8 cellular contexts compared by ENCODE assay signal in the genomic region with DNA sequence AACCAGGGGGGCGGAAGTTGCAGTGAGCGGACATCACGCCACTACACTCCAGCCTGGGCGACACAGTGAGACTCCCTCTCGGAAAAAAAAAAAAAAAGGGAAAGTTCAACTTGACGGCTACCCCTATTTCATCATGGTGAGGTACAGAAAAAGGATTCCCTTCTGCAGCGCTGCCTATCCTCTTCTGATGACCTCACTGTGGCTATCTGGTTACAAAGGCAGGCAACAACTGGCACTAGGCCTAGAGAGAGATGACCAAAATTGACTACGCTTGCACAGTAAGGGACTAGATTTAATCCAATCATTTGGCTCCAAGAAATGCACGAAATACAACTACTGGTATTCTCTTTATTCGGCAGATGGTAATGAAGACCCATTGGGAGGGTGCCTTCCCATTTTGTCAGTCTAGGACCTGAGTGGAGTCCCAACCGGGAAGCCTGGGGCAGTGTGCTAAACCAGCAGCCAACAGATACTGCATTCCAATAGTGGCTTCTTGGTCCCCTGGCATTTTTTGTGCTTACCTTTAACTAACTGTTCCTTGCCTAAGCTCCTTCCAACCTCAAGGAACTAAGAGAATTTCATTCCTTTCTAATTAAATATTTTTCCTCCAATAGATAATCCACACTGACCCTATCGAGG. TPM values are rescaled to one million over a fixed set of nuclear protein-coding genes. Genes with fewer than 3 reads are reported as not detected.
A peak's percentile ranks its signal among the peaks of the same experiment; 100 is the strongest.
DNase-seq lines count a peak whose midpoint lies in the region; ATAC-seq and TF ChIP-seq lines count a peak whose summit lies in the region.

No MANE protein-coding gene starts in this region.

- H3K27me3 Mint-ChIP-seq in activated naive CD4-positive, alpha-beta T cell treated with anti-CD3 and anti-CD28 coated beads, Interleukin-2, amount 50 U/mL, for 24 hours: no peaks in the 10 kb centered on the region
- no peaks in the 10 kb centered on the region for H3K27me3 Mint-ChIP-seq in activated T-helper 2 cell treated with anti-CD3 and anti-CD28 coated beads, Interferon-gamma antibody, Interleukin-2, Interleukin-4, amounts not matched to agents 10 μg/mL and 5 μg/mL and 100 μg/mL, durations not matched to agents 14 hours and 24 hours and 36 hours (ENCODE audit: low read depth)
- H3K27me3 Mint-ChIP-seq in stimulated activated naive B cell treated with anti-CD40 and anti-IgM and Interleukin-4, amounts not matched to agents 10 μg/mL and 1 μg/mL and 100 μg/mL, for 72 hours: no peaks in the 10 kb centered on the region

- no peak for TF ChIP-seq CTCF in right atrium auricular region (IDR thresholded peaks at IDR 0.05)

- H3K9me3 Mint-ChIP-seq in activated naive CD4-positive, alpha-beta T cell treated with anti-CD3 and anti-CD28 coated beads, Interleukin-2, amount 50 U/mL, for 24 hours: no peaks in the 10 kb centered on the region
- no peaks in the 10 kb centered on the region for H3K9me3 Mint-ChIP-seq in activated T-helper 2 cell treated with anti-CD3 and anti-CD28 coated beads, Interferon-gamma antibody, Interleukin-2, Interleukin-4, amounts not matched to agents 10 μg/mL and 5 μg/mL and 100 μg/mL, durations not matched to agents 14 hours and 24 hours and 36 hours
- H3K9me3 Mint-ChIP-seq in stimulated activated naive B cell treated with anti-CD40 and anti-IgM and Interleukin-4, amounts not matched to agents 10 μg/mL and 1 μg/mL and 100 μg/mL, for 72 hours: no peaks in the 10 kb centered on the region

- H3K36me3 ChIP-seq in right atrium auricular region: no peaks in the 10 kb centered on the region

- H3K4me3 ChIP-seq in right atrium auricular region: peak overlapping the region; percentile 66

- intact Hi-C loops in activated T-helper 2 cell treated with anti-CD3 and anti-CD28 coated beads, Interferon-gamma antibody, Interleukin-2, Interleukin-4, amounts not matched to agents 10 μg/mL and 5 μg/mL and 100 μg/mL, durations not matched to agents 14 hours and 24 hours and 36 hours (cut with micrococcal nuclease): loop anchor here (2.0 to 5.0 kb wide), 3 partner anchors 24 to 76 kb away; a partner anchor contains a TSS

- H3K36me3 Mint-ChIP-seq in activated naive CD4-positive, alpha-beta T cell treated with anti-CD3 and anti-CD28 coated beads, Interleukin-2, amount 50 U/mL, for 24 hours: peaks cover 14% of the 10 kb centered on the region
- peaks cover 46% of the 10 kb centered on the region for H3K36me3 Mint-ChIP-seq in activated T-helper 2 cell treated with anti-CD3 and anti-CD28 coated beads, Interferon-gamma antibody, Interleukin-2, Interleukin-4, amounts not matched to agents 10 μg/mL and 5 μg/mL and 100 μg/mL, durations not matched to agents 14 hours and 24 hours and 36 hours (ENCODE audit: low read depth)
- peaks cover 19 to 41% of the 10 kb centered on the region in 2 donors for H3K36me3 Mint-ChIP-seq in stimulated activated naive B cell treated with anti-CD40 and anti-IgM and Interleukin-4, amounts not matched to agents 10 μg/mL and 1 μg/mL and 100 μg/mL, for 72 hours

- peak overlapping the region; percentile 96 to 98 for H3K27ac ChIP-seq in right atrium auricular region

- no peaks in the 10 kb centered on the region for H3K27me3 ChIP-seq in right atrium auricular region

- no peak for ATAC-seq in stimulated activated naive B cell treated with anti-CD40 and anti-IgM and Interleukin-4, amounts not matched to agents 10 μg/mL and 1 μg/mL and 100 μg/mL, for 72 hours (replicated peaks)
- ATAC-seq in GM19463 (IDR thresholded peaks at IDR 0.05; ENCODE audit: unreplicated experiment): no peak
- no peak for ATAC-seq in GM21390 (IDR thresholded peaks at IDR 0.05; ENCODE audit: unreplicated experiment)
- no peak for ATAC-seq in HG03159 (IDR thresholded peaks at IDR 0.05; ENCODE audit: unreplicated experiment)

- H3K4me3 Mint-ChIP-seq in activated naive CD4-positive, alpha-beta T cell treated with anti-CD3 and anti-CD28 coated beads, Interleukin-2, amount 50 U/mL, for 24 hours: peak overlapping the region; percentile 84
- peak overlapping the region; percentile 70 for H3K4me3 Mint-ChIP-seq in activated T-helper 2 cell treated with anti-CD3 and anti-CD28 coated beads, Interferon-gamma antibody, Interleukin-2, Interleukin-4, amounts not matched to agents 10 μg/mL and 5 μg/mL and 100 μg/mL, durations not matched to agents 14 hours and 24 hours and 36 hours (ENCODE audit: low read depth)
- H3K4me3 Mint-ChIP-seq in stimulated activated naive B cell treated with anti-CD40 and anti-IgM and Interleukin-4, amounts not matched to agents 10 μg/mL and 1 μg/mL and 100 μg/mL, for 72 hours: peak overlapping the region; percentile 75 to 82

- DNase-seq in activated naive CD4-positive, alpha-beta T cell treated with anti-CD3 and anti-CD28 coated beads, Interleukin-2, amount 50 U/mL, for 16 hours: no peak
- DNase-seq in activated T-helper 2 cell treated with anti-CD3 and anti-CD28 coated beads, Interferon-gamma antibody, Interleukin-2, Interleukin-4, amounts not matched to agents 10 μg/mL and 5 μg/mL and 100 μg/mL, durations not matched to agents 14 hours and 24 hours and 36 hours (ENCODE audit: low spot score): no peak
- peak; percentile 78 for DNase-seq in right atrium auricular region (ENCODE audit: low spot score)
- no peak for DNase-seq in stimulated activated naive B cell treated with anti-CD40 and anti-IgM and Interleukin-4, amounts not matched to agents 10 μg/mL and 1 μg/mL and 100 μg/mL, for 72 hours

- peaks cover 83% of the 10 kb centered on the region for H3K4me1 Mint-ChIP-seq in activated naive CD4-positive, alpha-beta T cell treated with anti-CD3 and anti-CD28 coated beads, Interleukin-2, amount 50 U/mL, for 24 hours
- H3K4me1 Mint-ChIP-seq in activated T-helper 2 cell treated with anti-CD3 and anti-CD28 coated beads, Interferon-gamma antibody, Interleukin-2, Interleukin-4, amounts not matched to agents 10 μg/mL and 5 μg/mL and 100 μg/mL, durations not matched to agents 14 hours and 24 hours and 36 hours (ENCODE audit: low read depth): peaks cover 57% of the 10 kb centered on the region
- peaks cover 43 to 63% of the 10 kb centered on the region in 2 donors for H3K4me1 Mint-ChIP-seq in stimulated activated naive B cell treated with anti-CD40 and anti-IgM and Interleukin-4, amounts not matched to agents 10 μg/mL and 1 μg/mL and 100 μg/mL, for 72 hours

- H3K27ac Mint-ChIP-seq in activated naive CD4-positive, alpha-beta T cell treated with anti-CD3 and anti-CD28 coated beads, Interleukin-2, amount 50 U/mL, for 24 hours: peak overlapping the region; percentile 96
- H3K27ac Mint-ChIP-seq in activated T-helper 2 cell treated with anti-CD3 and anti-CD28 coated beads, Interferon-gamma antibody, Interleukin-2, Interleukin-4, amounts not matched to agents 10 μg/mL and 5 μg/mL and 100 μg/mL, durations not matched to agents 14 hours and 24 hours and 36 hours: peak overlapping the region; percentile 84
- peak overlapping the region; percentile 84 for H3K27ac Mint-ChIP-seq in stimulated activated naive B cell treated with anti-CD40 and anti-IgM and Interleukin-4, amounts not matched to agents 10 μg/mL and 1 μg/mL and 100 μg/mL, for 72 hours

- H3K9me3 ChIP-seq in right atrium auricular region: no peaks in the 10 kb centered on the region

- H3K4me1 ChIP-seq in right atrium auricular region: peaks cover 0 to 39% of the 10 kb centered on the region in 2 donors

RNA-seq across cellular contexts. Expression of a gene that starts 36.6 kb away (rescaled TPM):
- total RNA-seq in activated T-helper 2 cell treated with anti-CD3 and anti-CD28 coated beads, Interferon-gamma antibody, Interleukin-2, Interleukin-4, amounts not matched to agents 10 μg/mL and 5 μg/mL and 100 μg/mL, durations not matched to agents 14 hours and 24 hours and 36 hours: 27.6 and 30.0 TPM in 2 replicates
- total RNA-seq in right atrium auricular region: 10 to 100 TPM; 10.8 to 11.0 TPM
